2 cellular contexts compared by ENCODE assay signal in genomic region chr7:22867589-22867988, GRCh38.
TF ChIP-seq lines count a peak whose summit lies in the region.

No MANE protein-coding gene starts in this region.

TF ChIP-seq in SK-N-SH, 30 proteins besides CTCF, POLR2A, EP300 and RAD21 (continued from another document):
- TF ChIP-seq REST (IDR thresholded peaks at IDR 0.05; ENCODE audit: low read depth, low read length) (no peak), NFIC (IDR thresholded peaks at IDR 0.05; ENCODE audit: borderline replicate concordance) (no peak)

TF ChIP-seq in SK-N-SH treated with all-trans-retinoic acid at 6 μM for 48 hours, 23 proteins besides CTCF, POLR2A, EP300 and RAD21 (continued from another document):
- TF ChIP-seq CSRNP3 (CRISPR knock-in tag; IDR thresholded peaks at IDR 0.05) (no peak), ZNF565 (CRISPR knock-in tag; conservative IDR thresholded peaks at IDR 0.05; ENCODE audit: low read depth) (no peak), SNAI2 (CRISPR knock-in tag; IDR thresholded peaks at IDR 0.05) (no peak), BACH2 (CRISPR knock-in tag; IDR thresholded peaks at IDR 0.05; ENCODE audit: borderline replicate concordance) (no peak), GLIS3 (CRISPR knock-in tag; IDR thresholded peaks at IDR 0.05) (no peak), ZC3H10 (CRISPR knock-in tag; IDR thresholded peaks at IDR 0.05) (no peak), PPARA (CRISPR knock-in tag; IDR thresholded peaks at IDR 0.05; ENCODE audit: borderline replicate concordance) (no peak), ESRRG (CRISPR knock-in tag; IDR thresholded peaks at IDR 0.05) (no peak)
- TF ChIP-seq, protein P1, sequence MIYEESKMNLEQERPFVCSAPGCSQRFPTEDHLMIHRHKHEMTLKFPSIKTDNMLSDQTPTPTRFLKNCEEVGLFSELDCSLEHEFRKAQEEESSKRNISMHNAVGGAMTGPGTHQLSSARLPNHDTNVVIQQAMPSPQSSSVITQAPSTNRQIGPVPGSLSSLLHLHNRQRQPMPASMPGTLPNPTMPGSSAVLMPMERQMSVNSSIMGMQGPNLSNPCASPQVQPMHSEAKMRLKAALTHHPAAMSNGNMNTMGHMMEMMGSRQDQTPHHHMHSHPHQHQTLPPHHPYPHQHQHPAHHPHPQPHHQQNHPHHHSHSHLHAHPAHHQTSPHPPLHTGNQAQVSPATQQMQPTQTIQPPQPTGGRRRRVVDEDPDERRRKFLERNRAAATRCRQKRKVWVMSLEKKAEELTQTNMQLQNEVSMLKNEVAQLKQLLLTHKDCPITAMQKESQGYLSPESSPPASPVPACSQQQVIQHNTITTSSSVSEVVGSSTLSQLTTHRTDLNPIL (CRISPR knock-in tag; IDR thresholded peaks at IDR 0.05; ENCODE audit: low read depth) = no peak
- TF ChIP-seq, protein P2, sequence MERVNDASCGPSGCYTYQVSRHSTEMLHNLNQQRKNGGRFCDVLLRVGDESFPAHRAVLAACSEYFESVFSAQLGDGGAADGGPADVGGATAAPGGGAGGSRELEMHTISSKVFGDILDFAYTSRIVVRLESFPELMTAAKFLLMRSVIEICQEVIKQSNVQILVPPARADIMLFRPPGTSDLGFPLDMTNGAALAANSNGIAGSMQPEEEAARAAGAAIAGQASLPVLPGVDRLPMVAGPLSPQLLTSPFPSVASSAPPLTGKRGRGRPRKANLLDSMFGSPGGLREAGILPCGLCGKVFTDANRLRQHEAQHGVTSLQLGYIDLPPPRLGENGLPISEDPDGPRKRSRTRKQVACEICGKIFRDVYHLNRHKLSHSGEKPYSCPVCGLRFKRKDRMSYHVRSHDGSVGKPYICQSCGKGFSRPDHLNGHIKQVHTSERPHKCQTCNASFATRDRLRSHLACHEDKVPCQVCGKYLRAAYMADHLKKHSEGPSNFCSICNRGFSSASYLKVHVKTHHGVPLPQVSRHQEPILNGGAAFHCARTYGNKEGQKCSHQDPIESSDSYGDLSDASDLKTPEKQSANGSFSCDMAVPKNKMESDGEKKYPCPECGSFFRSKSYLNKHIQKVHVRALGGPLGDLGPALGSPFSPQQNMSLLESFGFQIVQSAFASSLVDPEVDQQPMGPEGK (CRISPR knock-in tag; IDR thresholded peaks at IDR 0.05; ENCODE audit: borderline replicate concordance) = no peak
TF ChIP-seq in SK-N-SH treated with all-trans-retinoic acid at 6 μM for 48 hours: peak in this region for 0.
